13 cellular contexts compared by ENCODE assay signal in the genomic region with DNA sequence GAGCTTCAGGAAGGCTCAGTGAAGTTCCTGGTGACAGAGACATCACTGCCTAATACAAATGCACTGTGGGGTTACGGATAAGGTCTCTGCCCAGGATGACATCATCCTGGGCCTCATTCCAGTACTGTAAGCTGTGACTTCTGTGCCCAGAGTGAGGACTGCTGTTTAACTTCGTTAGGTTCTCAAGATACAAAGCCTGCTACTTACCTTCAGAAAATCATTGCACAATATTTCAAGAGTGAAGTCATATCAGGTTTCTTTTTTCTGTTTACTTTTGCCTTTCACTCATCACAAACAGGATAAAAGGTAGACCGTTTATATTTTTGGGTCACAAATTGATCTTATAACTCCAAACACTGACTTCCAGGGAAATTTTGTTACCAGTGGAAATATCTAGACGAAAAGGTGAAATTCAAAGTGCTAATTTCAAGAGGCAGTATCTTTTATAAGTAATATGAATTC.
A peak's percentile ranks its signal among the peaks of the same experiment; 100 is the strongest.
DNase-seq lines count a peak whose midpoint lies in the region; FAIRE-seq and TF ChIP-seq lines count a peak whose summit lies in the region.
"Had no signal": no experiment of that assay in that cellular context is flagged by ENCODE, and none has a peak within 500 bp of the region (broad histone marks: within the 10 kb centered on the region; RNA-seq: fewer than 3 reads in every experiment).

No MANE protein-coding gene starts in this region.

- no peaks in the 10 kb centered on the region for H3K9me3 ChIP-seq in small intestine (ENCODE audit: control insufficient read depth, low read depth)
- H3K9me3 ChIP-seq: neutrophil had no signal

- FAIRE-seq in small intestine (lab: Jason Lieb, UNC) = no peak

- H3K36me3 ChIP-seq in small intestine (ENCODE audit: control insufficient read depth in 2 of 2, insufficient read depth in 2 of 2, low read length in 2 of 2) = no peaks in the 10 kb centered on the region
- H3K36me3 ChIP-seq: neutrophil had no signal

- 17 to 39% (median 29%) methylated on average over 4 of the region's 4 CpGs for WGBS in small intestine, 3 donors

- DNase-seq in DMS 273 (lab: John Stamatoyannopoulos, UW; ENCODE audit: unreplicated experiment) (peak; percentile 70), DMS 273 treated with DMSO at 0.1 percent for 48 hours (lab: John Stamatoyannopoulos, UW) (no peak), RKO (ENCODE audit: low spot score) (peak; percentile 25), foreskin fibroblast (peak; percentile 67 to 87), small intestine (peak; percentile 80), GM19238 (ENCODE audit: insufficient read length, low spot score) (no peak), NCI-H128 (lab: John Stamatoyannopoulos, UW; ENCODE audit: unreplicated experiment) (no peak)
- no peak for DNase-seq in activated CD4-positive, CD25-positive, alpha-beta regulatory T cell (lab: John Stamatoyannopoulos, UW)
- DNase-seq: activated B cell treated with CpG ODN at 0.5 μM for 24 hours, MM.1S had no signal

- H3K27me3 ChIP-seq in small intestine (ENCODE audit: control insufficient read depth in 2 of 2, insufficient read depth in 2 of 2, low read length in 2 of 2) = no peaks in the 10 kb centered on the region
- H3K27me3 ChIP-seq: neutrophil had no signal

- no peak overlapping the region for H3K4me3 ChIP-seq in foreskin fibroblast (ENCODE audit: low read depth in 1 of 2, low read length in 2 of 2)
- no peak overlapping the region for H3K4me3 ChIP-seq in small intestine (ENCODE audit: low read depth in 1 of 2, low read length in 2 of 2)
- H3K4me3 ChIP-seq: coronary artery had no signal

- TF ChIP-seq CTCF in foreskin fibroblast (IDR thresholded peaks at IDR 0.05; ENCODE audit: low read depth, low read length) = no peak

- H3K27ac ChIP-seq in small intestine (ENCODE audit: low read depth in 1 of 2, low read length in 1 of 2) = no peak overlapping the region
- H3K27ac ChIP-seq: 22Rv1, coronary artery, neutrophil had no signal

- peaks cover 0 to 2% of the 10 kb centered on the region in 2 donors for H3K4me1 ChIP-seq in small intestine (ENCODE audit: control insufficient read depth in 2 of 2, insufficient read depth in 1 of 2, low read depth in 1 of 2, low read length in 1 of 2)

Comparison
In these comparisons a context has a peak if more than half of its experiments do, and no peak if none do; other contexts are left out.
1. DNase-seq: peak in DMS 273 (single experiment), RKO (single experiment), foreskin fibroblast (2 of 2) and small intestine (single experiment); none in DMS 273 treated with DMSO at 0.1 percent for 48 hours (single experiment), GM19238 (single experiment), NCI-H128 (single experiment) and activated CD4-positive, CD25-positive, alpha-beta regulatory T cell (0 of 4).